Comparison of ENCODE assay signal across 8 cellular contexts in genomic region chr7:42843209-42843800, GRCh38.
A peak's percentile ranks its signal among the peaks of the same experiment; 100 is the strongest.
DNase-seq lines count a peak whose midpoint lies in the region; ATAC-seq and TF ChIP-seq lines count a peak whose summit lies in the region.

No MANE protein-coding gene starts in this region.

- no peak overlapping the region for H3K18ac ChIP-seq in H9 (ENCODE audit: insufficient read length, low read depth, low read length)

- no peak overlapping the region for H3K4ac ChIP-seq in H9 (ENCODE audit: low read depth, low read length)

- no peak overlapping the region for H4K8ac ChIP-seq in H9 (replicated peaks; ENCODE audit: insufficient read length, low read depth, low read length)

- WGBS in H9 (ENCODE audit: extremely low coverage, insufficient read length, low lambda C conversion rate) = no CpG with 5 or more reads among the region's 12 CpGs

- H2BK15ac ChIP-seq in H9 (ENCODE audit: low read depth, low read length) = no peak overlapping the region

- H2BK120ac ChIP-seq in H9 (ENCODE audit: low read depth, low read length, poor library complexity, severe bottlenecking) = no peak overlapping the region

- no peak overlapping the region for H2BK5ac ChIP-seq in H9 (ENCODE audit: insufficient read length, low read length)

- no peaks in the 10 kb centered on the region for H3K23me2 ChIP-seq in H9 (ENCODE audit: insufficient read length, low read depth, low read length, poor library complexity, severe bottlenecking)

- H3K36me3 Mint-ChIP-seq in H9 (ENCODE audit: insufficient read depth in 1 of 3, low read depth in 3 of 3) = no peaks in the 10 kb centered on the region

- TF ChIP-seq CTCF in H9 (conservative IDR thresholded peaks at IDR 0.05) (peak; percentile 73), lower lobe of right lung (IDR thresholded peaks at IDR 0.05) (peak; percentile 67), uterus (IDR thresholded peaks at IDR 0.05) (peak; percentile 58 to 68 (median 60))

- no peaks in the 10 kb centered on the region for H3K27me3 Mint-ChIP-seq in H9 (ENCODE audit: low read depth)

- peak overlapping the region; percentile 20 for H3K4me3 ChIP-seq in lower lobe of right lung
- peak overlapping the region in 1 of 2 donors; percentile 15 for H3K4me3 ChIP-seq in uterus

- H3K27me3 ChIP-seq in H9 (ENCODE audit: insufficient read depth, low read length) (no peaks in the 10 kb centered on the region), lower lobe of right lung (ENCODE audit: low read depth) (no peaks in the 10 kb centered on the region), uterus (no peaks in the 10 kb centered on the region)

- intact Hi-C loops in lower lobe of right lung (cut with DNase I) (no loop called here), uterus (cut with DNase I; ENCODE audit: low total_unique reads) (no loop called here)

- H3K36me3 ChIP-seq in lower lobe of right lung (no peaks in the 10 kb centered on the region), uterus (no peaks in the 10 kb centered on the region)

- no peaks in the 10 kb centered on the region for H3K9me3 ChIP-seq in H9 (ENCODE audit: control insufficient read depth, low read depth, low read length)
- no peaks in the 10 kb centered on the region for H3K9me3 ChIP-seq in lower lobe of right lung
- H3K9me3 ChIP-seq in uterus = no peaks in the 10 kb centered on the region

- no peaks in the 10 kb centered on the region for H3K9me3 Mint-ChIP-seq in H9

- no peak for TF ChIP-seq POLR2A in uterus (IDR thresholded peaks at IDR 0.05)

- H3K27ac ChIP-seq in H9 (ENCODE audit: insufficient read length, low read depth, low read length) (no peak overlapping the region), lower lobe of right lung (no peak overlapping the region), uterus (no peak overlapping the region)

- no peak overlapping the region for H2BK12ac ChIP-seq in H9 (ENCODE audit: insufficient read length, low read depth, low read length)

- no peak overlapping the region for H3K14ac ChIP-seq in H9 (ENCODE audit: insufficient read depth, low read length)

- no peak overlapping the region for H3K27ac Mint-ChIP-seq in H9

- no peak overlapping the region for H3K4me3 Mint-ChIP-seq in H9

- no peak overlapping the region for H3T11ph ChIP-seq in H9 (ENCODE audit: low read length)

- H3K4me1 Mint-ChIP-seq in H9 = peaks cover 0 to 15% of the 10 kb centered on the region in 2 experiments; a peak in 2 of 4 replicates

- no peak overlapping the region for H2AK5ac ChIP-seq in H9 (ENCODE audit: insufficient read length, low read length)

- H2BK20ac ChIP-seq in H9 (ENCODE audit: low read depth, low read length, poor library complexity, severe bottlenecking) = no peak overlapping the region

- H3K4me1 ChIP-seq in H9 (ENCODE audit: insufficient read depth, low read length) = no peaks in the 10 kb centered on the region; the same call in 1 of the 2 replicates
- H3K4me1 ChIP-seq in lower lobe of right lung = no peaks in the 10 kb centered on the region
- H3K4me1 ChIP-seq in uterus = no peaks in the 10 kb centered on the region

- H3K79me2 ChIP-seq in H9 (ENCODE audit: insufficient read depth, low read length) = no peaks in the 10 kb centered on the region

- H3K79me1 ChIP-seq in H9 (ENCODE audit: insufficient read depth, low read depth, low read length, poor library complexity, severe bottlenecking) = no peaks in the 10 kb centered on the region

- H3K9ac ChIP-seq in H9 (ENCODE audit: extremely low read depth, insufficient read length, low read length) = no peak overlapping the region

- H4K5ac ChIP-seq in H9 (ENCODE audit: insufficient read length, low read depth, low read length) = no peak overlapping the region

- peak; percentile 82 for DNase-seq in Daoy (ENCODE audit: low read depth)
- peak; percentile 75 for DNase-seq in H9
- DNase-seq in NCI-H460 (ENCODE audit: extremely low read depth, low read depth) = peak; percentile 52
- DNase-seq in cerebellum (ENCODE audit: low spot score) = peak; percentile 17
- no peak for DNase-seq in lower lobe of right lung
- DNase-seq in uterus = peak; percentile 45 to 59

- no peak overlapping the region for H3K23ac ChIP-seq in H9 (ENCODE audit: insufficient read length, low read depth, low read length)

- H3K56ac ChIP-seq in H9 (ENCODE audit: insufficient read length, low read depth, low read length) = no peak overlapping the region

- no peaks in the 10 kb centered on the region for H4K20me1 ChIP-seq in H9 (ENCODE audit: control insufficient read depth, insufficient read depth, insufficient read length)

- ATAC-seq in lower lobe of right lung = peak; percentile 78 to 86
- no peak for ATAC-seq in GM18873 (IDR thresholded peaks at IDR 0.05; ENCODE audit: low FRiP score, unreplicated experiment)
- no peak for ATAC-seq in GM19455 (IDR thresholded peaks at IDR 0.05; ENCODE audit: unreplicated experiment)

- H2AFZ ChIP-seq in H9 (ENCODE audit: low read length) = peak overlapping the region; percentile 86

- no peak overlapping the region for H4K91ac ChIP-seq in H9 (ENCODE audit: insufficient read length, low read depth, low read length)

- no peak overlapping the region for H3K4me2 ChIP-seq in H9 (ENCODE audit: insufficient read depth, insufficient read length, low read length)

Comparison
In these comparisons a context has a peak if more than half of its experiments do, and no peak if none do; other contexts are left out.
1. ATAC-seq: peak in lower lobe of right lung (2 of 2); none in GM18873 (single experiment) and GM19455 (single experiment).
2. Peak in every context shown above with its lines, with median percentiles within 50 percentile points of each other: CTCF ChIP-seq.